Comparison of ENCODE assay signal across 20 cellular contexts in genomic region chr6:25057121-25057520, GRCh38.
DNase-seq lines count a peak whose midpoint lies in the region; ATAC-seq and TF ChIP-seq lines count a peak whose summit lies in the region.
"Had no signal": no experiment of that assay in that cellular context is flagged by ENCODE, and none has a peak within 500 bp of the region (broad histone marks: within the 10 kb centered on the region; RNA-seq: fewer than 3 reads in every experiment).

No MANE protein-coding gene starts in this region.

- H3K36me3 Mint-ChIP-seq in activated naive CD4-positive, alpha-beta T cell treated with anti-CD3 and anti-CD28 coated beads, Interleukin-2, amount 10 ng/mL, durations not matched to agents 7 days and 5 days = peaks cover 7% of the 10 kb centered on the region
- H3K36me3 Mint-ChIP-seq in activated T-helper 17 cell treated with anti-CD3 and anti-CD28 coated beads, Interleukin-2, amount 50 U/mL, for 72 hours (ENCODE audit: low read depth) = no peaks in the 10 kb centered on the region
- peaks cover 4% of the 10 kb centered on the region for H3K36me3 Mint-ChIP-seq in natural killer cell treated with Interleukin-12 subunit alpha and Interleukin-12 subunit beta and Interleukin-15 and Interleukin-18, amount 100 ng/mL, for 72 hours
- H3K36me3 Mint-ChIP-seq: mesothelial cell of epicardium had no signal

- no peaks in the 10 kb centered on the region for H3K9me3 ChIP-seq in DND-41 (ENCODE audit: insufficient read depth, low read length, severe bottlenecking)
- H3K9me3 ChIP-seq: Caco-2, MG63, suprapubic skin had no signal

- CTCF ChIA-PET in activated naive CD4-positive, alpha-beta T cell treated with anti-CD3 and anti-CD28 coated beads, Interleukin-2, amount 10 ng/mL, durations not matched to agents 7 days and 5 days (lab: Charles Lee) = interaction anchor here (1.1 to 7.2 kb wide), 2 partner anchors 14 to 30 kb away, joined by 3 to 69 read pairs; no protein-coding TSS in a partner anchor

- H3K4me1 ChIP-seq in DND-41 (ENCODE audit: insufficient read depth, low read length) = peaks cover 25% of the 10 kb centered on the region
- H3K4me1 ChIP-seq: Caco-2 had no signal

- no peak for ATAC-seq in DND-41 (ENCODE audit: insufficient read depth, low read depth)
- no peak for ATAC-seq in activated T-helper 17 cell treated with anti-CD3 and anti-CD28 coated beads, Interleukin-2, amount 50 U/mL, for 72 hours (replicated peaks)
- no peak for ATAC-seq in natural killer cell treated with Interleukin-12 subunit alpha and Interleukin-12 subunit beta and Interleukin-15 and Interleukin-18, amount 100 ng/mL, for 72 hours
- no peak for ATAC-seq in GM19397 (IDR thresholded peaks at IDR 0.05; ENCODE audit: unreplicated experiment)
- ATAC-seq: right cardiac atrium had no signal

- peak overlapping the region; percentile 87 for H3K27ac ChIP-seq in DND-41 (ENCODE audit: low read length)
- H3K27ac ChIP-seq: suprapubic skin, WERI-Rb-1 had no signal

- no peaks in the 10 kb centered on the region for H3K27me3 ChIP-seq in DND-41 (ENCODE audit: insufficient read depth, low read length, poor library complexity)
- H3K27me3 ChIP-seq: MG63, suprapubic skin had no signal

- H3K4me2 ChIP-seq in DND-41 (ENCODE audit: insufficient read depth, low read length) = no peak overlapping the region

- peak overlapping the region; percentile 33; the same call in 1 of the 2 replicates for H2AFZ ChIP-seq in DND-41 (ENCODE audit: low read depth, low read length)

- no peak for TF ChIP-seq CTCF in DND-41 (IDR thresholded peaks at IDR 0.05; ENCODE audit: borderline replicate concordance, extremely low read depth, low read length, poor library complexity, severe bottlenecking)

- no peaks in the 10 kb centered on the region for H3K79me2 ChIP-seq in DND-41 (ENCODE audit: insufficient read depth, low read length)

- DNase-seq in activated naive CD4-positive, alpha-beta T cell treated with anti-CD3 and anti-CD28 coated beads, Interleukin-2, amount 10 ng/mL, durations not matched to agents 7 days and 5 days = no peak
- no peak for DNase-seq in activated naive CD4-positive, alpha-beta T cell (lab: John Stamatoyannopoulos, UW)
- DNase-seq in DND-41 (no peak), DMS114 treated with DMSO at 0.1 percent for 48 hours (lab: John Stamatoyannopoulos, UW; ENCODE audit: unreplicated experiment) (no peak), NOMO-1 treated with DMSO at 0.1 percent for 48 hours (lab: John Stamatoyannopoulos, UW; ENCODE audit: unreplicated experiment) (no peak)
- DNase-seq in natural killer cell treated with Interleukin-12 subunit alpha and Interleukin-12 subunit beta and Interleukin-15 and Interleukin-18, amount 100 ng/mL, for 72 hours (ENCODE audit: low spot score) = no peak
- DNase-seq: amniotic stem cell; Caco-2; central memory CD4-positive, alpha-beta T cell; islet precursor cell; MG63; NCI-H146; nucleus accumbens; right cardiac atrium; stimulated activated CD4-positive, alpha-beta T cell treated with anti-CD3 and anti-CD28 coated beads, Interleukin-2, amount 100 ng/mL, for 24 hours; WERI-Rb-1 had no signal

- H3K36me3 ChIP-seq in DND-41 (ENCODE audit: insufficient read depth, low read length) = no peaks in the 10 kb centered on the region
- H3K36me3 ChIP-seq: MG63, suprapubic skin, WERI-Rb-1 had no signal

- H3K4me1 Mint-ChIP-seq in activated naive CD4-positive, alpha-beta T cell treated with anti-CD3 and anti-CD28 coated beads, Interleukin-2, amount 10 ng/mL, durations not matched to agents 7 days and 5 days = peaks cover 68% of the 10 kb centered on the region
- H3K4me1 Mint-ChIP-seq in activated T-helper 17 cell treated with anti-CD3 and anti-CD28 coated beads, Interleukin-2, amount 50 U/mL, for 72 hours = peaks cover 33% of the 10 kb centered on the region
- peaks cover 30 to 49% of the 10 kb centered on the region in 2 donors for H3K4me1 Mint-ChIP-seq in natural killer cell treated with Interleukin-12 subunit alpha and Interleukin-12 subunit beta and Interleukin-15 and Interleukin-18, amount 100 ng/mL, for 72 hours (ENCODE audit: low read depth in 2 of 2)

- no peaks in the 10 kb centered on the region for H4K20me1 ChIP-seq in DND-41 (ENCODE audit: insufficient read depth, low read length)

- H3K27ac Mint-ChIP-seq in activated naive CD4-positive, alpha-beta T cell treated with anti-CD3 and anti-CD28 coated beads, Interleukin-2, amount 10 ng/mL, durations not matched to agents 7 days and 5 days = peak overlapping the region; percentile 16
- H3K27ac Mint-ChIP-seq in activated T-helper 17 cell treated with anti-CD3 and anti-CD28 coated beads, Interleukin-2, amount 50 U/mL, for 72 hours = peak overlapping the region; percentile 92
- peak overlapping the region; percentile 93 to 94 for H3K27ac Mint-ChIP-seq in natural killer cell treated with Interleukin-12 subunit alpha and Interleukin-12 subunit beta and Interleukin-15 and Interleukin-18, amount 100 ng/mL, for 72 hours
- H3K27ac Mint-ChIP-seq: mesothelial cell of epicardium had no signal

- peak overlapping the region; percentile 47 for H3K4me3 Mint-ChIP-seq in activated naive CD4-positive, alpha-beta T cell treated with anti-CD3 and anti-CD28 coated beads, Interleukin-2, amount 10 ng/mL, durations not matched to agents 7 days and 5 days
- peak overlapping the region; percentile 84 for H3K4me3 Mint-ChIP-seq in activated T-helper 17 cell treated with anti-CD3 and anti-CD28 coated beads, Interleukin-2, amount 50 U/mL, for 72 hours
- peak overlapping the region; percentile 80 for H3K4me3 Mint-ChIP-seq in natural killer cell treated with Interleukin-12 subunit alpha and Interleukin-12 subunit beta and Interleukin-15 and Interleukin-18, amount 100 ng/mL, for 72 hours
- H3K4me3 Mint-ChIP-seq: mesothelial cell of epicardium had no signal

- H3K4me3 ChIP-seq in DND-41 (ENCODE audit: low read depth in 1 of 2, low read length in 2 of 2) = no peak overlapping the region
- H3K4me3 ChIP-seq: MG63, suprapubic skin had no signal

- H3K27me3 Mint-ChIP-seq in activated naive CD4-positive, alpha-beta T cell treated with anti-CD3 and anti-CD28 coated beads, Interleukin-2, amount 10 ng/mL, durations not matched to agents 7 days and 5 days = no peaks in the 10 kb centered on the region
- H3K27me3 Mint-ChIP-seq in activated T-helper 17 cell treated with anti-CD3 and anti-CD28 coated beads, Interleukin-2, amount 50 U/mL, for 72 hours = no peaks in the 10 kb centered on the region
- no peaks in the 10 kb centered on the region for H3K27me3 Mint-ChIP-seq in natural killer cell treated with Interleukin-12 subunit alpha and Interleukin-12 subunit beta and Interleukin-15 and Interleukin-18, amount 100 ng/mL, for 72 hours

- H3K9me3 Mint-ChIP-seq in activated naive CD4-positive, alpha-beta T cell treated with anti-CD3 and anti-CD28 coated beads, Interleukin-2, amount 10 ng/mL, durations not matched to agents 7 days and 5 days = no peaks in the 10 kb centered on the region
- no peaks in the 10 kb centered on the region for H3K9me3 Mint-ChIP-seq in activated T-helper 17 cell treated with anti-CD3 and anti-CD28 coated beads, Interleukin-2, amount 50 U/mL, for 72 hours
- peaks cover 9% of the 10 kb centered on the region for H3K9me3 Mint-ChIP-seq in natural killer cell treated with Interleukin-12 subunit alpha and Interleukin-12 subunit beta and Interleukin-15 and Interleukin-18, amount 100 ng/mL, for 72 hours

- no peak overlapping the region for H3K9ac ChIP-seq in DND-41 (ENCODE audit: low read depth, low read length)

Comparison
In these comparisons a context has a peak if more than half of its experiments do, and no peak if none do; other contexts are left out.
1. H3K27ac Mint-ChIP-seq: peak in every context shown above with its lines; median percentile 94 in natural killer cell treated with Interleukin-12 subunit alpha and Interleukin-12 subunit beta and Interleukin-15 and Interleukin-18, amount 100 ng/mL, for 72 hours; 92 in activated T-helper 17 cell treated with anti-CD3 and anti-CD28 coated beads, Interleukin-2, amount 50 U/mL, for 72 hours; 16 in activated naive CD4-positive, alpha-beta T cell treated with anti-CD3 and anti-CD28 coated beads, Interleukin-2, amount 10 ng/mL, durations not matched to agents 7 days and 5 days.